ENCODE assay signal across 13 cellular contexts in the genomic region with DNA sequence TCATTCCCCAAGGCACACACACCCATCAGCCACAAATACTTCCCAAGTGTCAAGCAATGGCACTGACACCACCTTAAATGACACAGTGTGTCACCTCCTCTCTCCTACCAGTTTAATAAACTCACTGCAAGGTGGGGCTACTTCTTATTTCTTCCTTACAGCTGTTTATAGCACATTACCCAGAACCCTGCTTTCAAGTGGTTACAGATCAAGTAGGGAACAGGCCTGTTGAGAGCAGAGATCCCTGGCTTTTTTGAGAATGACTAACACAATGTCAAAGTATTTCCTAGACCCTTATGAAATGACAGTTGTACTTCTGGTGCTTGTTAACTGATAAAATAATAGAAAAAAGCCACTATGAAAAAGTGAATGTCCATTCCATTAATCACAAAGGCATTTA. TPM values are rescaled to one million over a fixed set of nuclear protein-coding genes. Genes with fewer than 3 reads are reported as not detected.
DNase-seq lines count a peak whose midpoint lies in the region; ATAC-seq, FAIRE-seq and TF ChIP-seq lines count a peak whose summit lies in the region.
"Had no signal": no experiment of that assay in that cellular context is flagged by ENCODE, and none has a peak within 500 bp of the region (broad histone marks: within the 10 kb centered on the region; RNA-seq: fewer than 3 reads in every experiment).

No MANE protein-coding gene starts in this region.

- no peaks in the 10 kb centered on the region for H3K9me3 ChIP-seq in BLaER1 treated with 17β-estradiol and CSF1 and Interleukin-3, amounts not matched to agents 10 nM and 100 nM (replicated peaks in 1 of 11)
- H3K9me3 ChIP-seq in naive thymus-derived CD4-positive, alpha-beta T cell (ENCODE audit: control insufficient read depth in 2 of 3, low read length in 3 of 3) = no peaks in the 10 kb centered on the region
- H3K9me3 ChIP-seq in BE2C = no peaks in the 10 kb centered on the region

- H3K27ac Mint-ChIP-seq in HFFc6 = peak overlapping the region; percentile 72
- H3K27ac Mint-ChIP-seq in chondrocyte (ENCODE audit: unreplicated experiment) = peak overlapping the region; percentile 63
- H3K27ac Mint-ChIP-seq in naive thymus-derived CD4-positive, alpha-beta T cell = peak overlapping the region in 7 of 9 donors; percentile 3 to 80 (median 48)

- ATAC-seq in naive thymus-derived CD4-positive, alpha-beta T cell = no peak
- no peak for ATAC-seq in sciatic nerve

- no peak overlapping the region for H3K4me3 ChIP-seq in BLaER1 treated with 17β-estradiol and CSF1 and Interleukin-3, amounts not matched to agents 10 nM and 100 nM
- no peak overlapping the region for H3K4me3 ChIP-seq in naive thymus-derived CD4-positive, alpha-beta T cell (ENCODE audit: low read length)
- no peak overlapping the region for H3K4me3 ChIP-seq in BE2C (ENCODE audit: low read depth, low read length)

- no peaks in the 10 kb centered on the region for H3K9me3 Mint-ChIP-seq in HFFc6
- H3K9me3 Mint-ChIP-seq in chondrocyte (ENCODE audit: low read depth) = no peaks in the 10 kb centered on the region
- H3K9me3 Mint-ChIP-seq in naive thymus-derived CD4-positive, alpha-beta T cell = no peaks in the 10 kb centered on the region

- H4K20me1 ChIP-seq in BLaER1 treated with 17β-estradiol and CSF1 and Interleukin-3, amounts not matched to agents 10 nM and 100 nM = peaks cover 0 to 94% (median 78%) of the 10 kb centered on the region in 11 experiments; a peak in 19 of 22 replicates

- CTCF ChIA-PET in naive thymus-derived CD4-positive, alpha-beta T cell (lab: Charles Lee) = no interaction called here

- peak overlapping the region in 4 of 11 experiments; percentile 16 to 40 (median 28); a peak in 3 of 22 replicates for H3K9ac ChIP-seq in BLaER1 treated with 17β-estradiol and CSF1 and Interleukin-3, amounts not matched to agents 10 nM and 100 nM

- peaks cover 87% of the 10 kb centered on the region for H3K4me1 Mint-ChIP-seq in HFFc6 (ENCODE audit: low read depth)
- peaks cover 65% of the 10 kb centered on the region for H3K4me1 Mint-ChIP-seq in chondrocyte (ENCODE audit: low read depth)
- H3K4me1 Mint-ChIP-seq in naive thymus-derived CD4-positive, alpha-beta T cell = peaks cover 52 to 93% (median 83%) of the 10 kb centered on the region in 7 donors

- H3K27me3 Mint-ChIP-seq in HFFc6 (ENCODE audit: insufficient read depth) = no peaks in the 10 kb centered on the region
- H3K27me3 Mint-ChIP-seq in chondrocyte (ENCODE audit: low read depth) = no peaks in the 10 kb centered on the region
- H3K27me3 Mint-ChIP-seq in naive thymus-derived CD4-positive, alpha-beta T cell = no peaks in the 10 kb centered on the region

- H3K4me2 ChIP-seq in BLaER1 treated with 17β-estradiol and CSF1 and Interleukin-3, amounts not matched to agents 10 nM and 100 nM = peak overlapping the region; percentile 7 to 92 (median 46); a peak in 20 of 22 replicates

- POLR2A ChIA-PET in naive thymus-derived CD4-positive, alpha-beta T cell (lab: Charles Lee) = interaction anchor here (0.6 to 2.3 kb wide), 3 partner anchors 20 to 494 kb away, joined by 3 to 11 read pairs (median 3); a partner anchor contains a TSS

- no peak for TF ChIP-seq CTCF in HFFc6 (IDR thresholded peaks at IDR 0.05)
- TF ChIP-seq CTCF in chondrocyte (IDR thresholded peaks at IDR 0.05) = no peak
- no peak for TF ChIP-seq CTCF in D721Med (IDR thresholded peaks at IDR 0.05; ENCODE audit: insufficient read depth, missing control alignments)
- no peak for TF ChIP-seq CTCF in BE2C (IDR thresholded peaks at IDR 0.05; ENCODE audit: low read depth, low read length)

- H3K36me3 ChIP-seq in BLaER1 treated with 17β-estradiol and CSF1 and Interleukin-3, amounts not matched to agents 10 nM and 100 nM = peaks cover 5 to 59% (median 37%) of the 10 kb centered on the region in 11 experiments; a peak in 18 of 22 replicates
- peaks cover 0 to 11% (median 3%) of the 10 kb centered on the region in 3 experiments for H3K36me3 ChIP-seq in naive thymus-derived CD4-positive, alpha-beta T cell (ENCODE audit: control insufficient read depth in 2 of 3, insufficient read depth in 3 of 3, low read length in 3 of 3)
- H3K36me3 ChIP-seq in BE2C = no peaks in the 10 kb centered on the region

- H3K27ac ChIP-seq in BLaER1 treated with 17β-estradiol and CSF1 and Interleukin-3, amounts not matched to agents 10 nM and 100 nM = peak overlapping the region in 5 of 11 experiments; percentile 23 to 47 (median 32); a peak in 7 of 22 replicates
- H3K27ac ChIP-seq in naive thymus-derived CD4-positive, alpha-beta T cell (ENCODE audit: low read depth, low read length) = no peak overlapping the region

- H3K27me3 ChIP-seq in BLaER1 treated with 17β-estradiol and CSF1 and Interleukin-3, amounts not matched to agents 10 nM and 100 nM = no peaks in the 10 kb centered on the region
- no peaks in the 10 kb centered on the region for H3K27me3 ChIP-seq in naive thymus-derived CD4-positive, alpha-beta T cell (ENCODE audit: control insufficient read depth in 2 of 2, insufficient read depth in 2 of 2, low read length in 2 of 2)
- no peaks in the 10 kb centered on the region for H3K27me3 ChIP-seq in BE2C

- peak; percentile 60 for DNase-seq in HFFc6
- DNase-seq in chondrocyte (ENCODE audit: low spot score) = no peak
- no peak for DNase-seq in naive thymus-derived CD4-positive, alpha-beta T cell
- no peak for DNase-seq in D721Med (ENCODE audit: insufficient read length, low spot score)
- DNase-seq in pons (ENCODE audit: low spot score) = no peak
- no peak for DNase-seq in BE2C
- DNase-seq in sciatic nerve (ENCODE audit: low spot score) = no peak
- DNase-seq: NCI-H187 had no signal

- H3K4me1 ChIP-seq in BLaER1 treated with 17β-estradiol and CSF1 and Interleukin-3, amounts not matched to agents 10 nM and 100 nM = peaks cover 90 to 100% (median 95%) of the 10 kb centered on the region in 10 experiments
- H3K4me1 ChIP-seq in naive thymus-derived CD4-positive, alpha-beta T cell (ENCODE audit: control insufficient read depth in 2 of 2, insufficient read depth in 2 of 2, low read length in 2 of 2) = peaks cover 9 to 49% of the 10 kb centered on the region in 2 donors
- peaks cover 18% of the 10 kb centered on the region for H3K4me1 ChIP-seq in BE2C

- H3K36me3 Mint-ChIP-seq in HFFc6 (ENCODE audit: low read depth) (peaks cover 9% of the 10 kb centered on the region; the same call in 1 of the 2 replicates), chondrocyte (ENCODE audit: low read depth) (no peaks in the 10 kb centered on the region)
- H3K36me3 Mint-ChIP-seq in naive thymus-derived CD4-positive, alpha-beta T cell = peaks cover 0 to 24% (median 6%) of the 10 kb centered on the region in 5 donors

- FAIRE-seq in D721Med (lab: Jason Lieb, UNC) = no peak
- FAIRE-seq: HTR-8/SVneo had no signal

- intact Hi-C loops in naive thymus-derived CD4-positive, alpha-beta T cell (cut with micrococcal nuclease) = no loop called here
- intact Hi-C loops in sciatic nerve (cut with DNase I) = no loop called here

- H3K4me3 Mint-ChIP-seq in HFFc6 = peak overlapping the region; percentile 1; the same call in 1 of the 2 replicates
- no peak overlapping the region for H3K4me3 Mint-ChIP-seq in chondrocyte (ENCODE audit: unreplicated experiment)
- peak overlapping the region in 5 of 10 donors; percentile 1 to 51 (median 3) for H3K4me3 Mint-ChIP-seq in naive thymus-derived CD4-positive, alpha-beta T cell

RNA-seq across cellular contexts. Expression of a gene that starts 19.8 kb away (rescaled TPM):
- total RNA-seq in HFFc6 (2021; fragmentation: NEBNext Ultra II Directional; extraction: Animal tissue kit (Norgen Biotek cat#: 25700)) = 10 to 100 TPM; 22.5 to 25.4 (median 24.1) TPM
- total RNA-seq in chondrocyte (23.9 to 30.8 TPM (median 27.2 TPM) in 3 replicates), sciatic nerve (37.7 TPM)
- 10 to 100 TPM; 47.3 to 85.1 (median 65.0) TPM for total RNA-seq in naive thymus-derived CD4-positive, alpha-beta T cell
- polyA plus RNA-seq in naive thymus-derived CD4-positive, alpha-beta T cell = 10 to 100 TPM; 11.2 to 33.7 TPM
- polyA plus RNA-seq in BE2C (2012; ENCODE audit: insufficient read depth, insufficient read length, low read depth) = 73.4 TPM

RNA-seq across cellular contexts. Expression of a gene that starts 47.9 kb away (rescaled TPM):
- total RNA-seq in HFFc6 (2021; fragmentation: NEBNext Ultra II Directional; extraction: Animal tissue kit (Norgen Biotek cat#: 25700)) = not detected
- total RNA-seq in chondrocyte = not detected in 3 replicates
- not detected for total RNA-seq in naive thymus-derived CD4-positive, alpha-beta T cell
- polyA plus RNA-seq in naive thymus-derived CD4-positive, alpha-beta T cell = not detected
- not detected for polyA plus RNA-seq in BE2C (2012; ENCODE audit: insufficient read depth, insufficient read length, low read depth)
- total RNA-seq in sciatic nerve = 0.18 TPM
- total RNA-seq: endothelial cell of umbilical vein, kidney epithelial cell, pulmonary artery endothelial cell had no signal
- polyA plus RNA-seq: endothelial cell of umbilical vein had no signal
